9 cellular contexts compared by ENCODE assay signal in genomic region chr20:25584905-25585704, GRCh38. TPM values are rescaled to one million over a fixed set of nuclear protein-coding genes. Genes with fewer than 3 reads are reported as not detected.
DNase-seq lines count a peak whose midpoint lies in the region; ATAC-seq, FAIRE-seq and TF ChIP-seq lines count a peak whose summit lies in the region.
"Had no signal": no experiment of that assay in that cellular context is flagged by ENCODE, and none has a peak within 500 bp of the region (broad histone marks: within the 10 kb centered on the region; RNA-seq: fewer than 3 reads in every experiment).

Gene NINL (minus strand): TSS chr20:25585531. CDS start chr20:25526587, 58,944 bp downstream.

- H3K27ac Mint-ChIP-seq in central memory CD8-positive, alpha-beta T cell (ENCODE audit: low read depth), result no peak within 1 kb of the TSS

- no peaks in the 10 kb centered on the region for H3K9me3 ChIP-seq in WERI-Rb-1 (ENCODE audit: severe bottlenecking)
- H3K9me3 ChIP-seq in kidney (ENCODE audit: control insufficient read depth in 1 of 2, low read length in 2 of 2), result no peaks in the 10 kb centered on the region
- H3K9me3 ChIP-seq: neutrophil had no signal

- H3K27me3 ChIP-seq in WERI-Rb-1 (ENCODE audit: insufficient read depth, low read depth, severe bottlenecking), result no peaks in the 10 kb centered on the region

- H3K4me3 Mint-ChIP-seq in central memory CD8-positive, alpha-beta T cell, result peak within 1 kb of the TSS; percentile 67

- H3K4me1 ChIP-seq in kidney (ENCODE audit: control insufficient read depth in 1 of 2, insufficient read depth in 1 of 2, low read depth in 1 of 2, low read length in 2 of 2), result peaks cover 0 to 9% of the 10 kb centered on the region in 2 donors

- H3K4me3 ChIP-seq in WERI-Rb-1 (ENCODE audit: low read depth, low read length) (peak within 1 kb of the TSS; percentile 50), kidney (ENCODE audit: low read length in 2 of 2) (peak within 1 kb of the TSS; percentile 85 to 92)

- peaks cover 3% of the 10 kb centered on the region for H3K36me3 Mint-ChIP-seq in central memory CD8-positive, alpha-beta T cell (ENCODE audit: insufficient read depth)

- H3K36me3 ChIP-seq in WERI-Rb-1 (peaks cover 19% of the 10 kb centered on the region), kidney (ENCODE audit: control insufficient read depth in 1 of 2, insufficient read depth in 2 of 2, low read length in 2 of 2) (no peaks in the 10 kb centered on the region)
- H3K36me3 ChIP-seq: neutrophil had no signal

- TF ChIP-seq CTCF in WERI-Rb-1 (IDR thresholded peaks at IDR 0.05; ENCODE audit: low read depth, low read length), result no peak
- no peak for TF ChIP-seq CTCF in kidney (IDR thresholded peaks at IDR 0.05; ENCODE audit: borderline replicate concordance, extremely low read depth, insufficient read depth)

- peaks cover 45% of the 10 kb centered on the region for H3K27me3 Mint-ChIP-seq in central memory CD8-positive, alpha-beta T cell

- no peak for FAIRE-seq in kidney (lab: Jason Lieb, UNC)

- H3K4me1 Mint-ChIP-seq in central memory CD8-positive, alpha-beta T cell, result peaks cover 5% of the 10 kb centered on the region

- DNase-seq in NOMO-1 treated with DMSO at 0.1 percent for 48 hours (lab: John Stamatoyannopoulos, UW; ENCODE audit: unreplicated experiment) (peak; percentile 7), NOMO-1 treated with dmso at 0.1 percent for 144 hours (lab: John Stamatoyannopoulos, UW; ENCODE audit: unreplicated experiment) (no peak), WERI-Rb-1 (peak; percentile 88), kidney (peak; percentile 85), GM19238 (ENCODE audit: insufficient read length, low spot score) (no peak)
- DNase-seq in central memory CD8-positive, alpha-beta T cell (ENCODE audit: low spot score in 2 of 2), result no peak
- DNase-seq in stimulated activated CD4-positive, alpha-beta T cell treated with anti-CD3 and anti-CD28 coated beads, Interleukin-12 subunit alpha, Interleukin-12 subunit beta, amount 100 ng/mL, for 48 hours (ENCODE audit: low read depth in 2 of 3, low spot score in 1 of 3), result peak; percentile 7 to 39 (median 9)

- peak within 1 kb of the TSS; percentile 50 to 98 for H3K9ac ChIP-seq in kidney (ENCODE audit: low read length in 2 of 2)

- no peak for TF ChIP-seq EP300 in Ishikawa (IDR thresholded peaks at IDR 0.05; ENCODE audit: borderline replicate concordance)

- H3K27ac ChIP-seq in WERI-Rb-1, result peak within 1 kb of the TSS; percentile 91
- peak within 1 kb of the TSS; percentile 57 to 87 for H3K27ac ChIP-seq in kidney (ENCODE audit: low read depth in 2 of 2, low read length in 2 of 2)
- H3K27ac ChIP-seq: neutrophil had no signal

- peak; percentile 74 for ATAC-seq in central memory CD8-positive, alpha-beta T cell (replicated peaks; ENCODE audit: extremely low read depth, poor library complexity, severe bottlenecking)

- intact Hi-C loops in kidney (cut with DNase I), result no loop called here

- no peak for TF ChIP-seq RAD21 in Ishikawa (IDR thresholded peaks at IDR 0.05; ENCODE audit: low read depth)

- H3K9me3 Mint-ChIP-seq in central memory CD8-positive, alpha-beta T cell, result no peaks in the 10 kb centered on the region

TF ChIP-seq in Ishikawa, 13 proteins besides CTCF, POLR2A, EP300 and RAD21:
- TF ChIP-seq YY1 (IDR thresholded peaks at IDR 0.05; ENCODE audit: low read depth), result no peak
- TF ChIP-seq ZBTB7A (IDR thresholded peaks at IDR 0.05; ENCODE audit: low read depth), result no peak
- TF ChIP-seq USF1 (IDR thresholded peaks at IDR 0.05), result no peak
- 0 out of 2 replicates have a peak, but pooled peaks have one; percentile 14 for TF ChIP-seq TCF12 (IDR thresholded peaks at IDR 0.05; ENCODE audit: low read depth)
- TF ChIP-seq CREB1 (IDR thresholded peaks at IDR 0.05; ENCODE audit: low read depth), result no peak
- no peak for TF ChIP-seq FOXM1 (IDR thresholded peaks at IDR 0.05; ENCODE audit: borderline replicate concordance, low read depth)
- TF ChIP-seq TAF1 (IDR thresholded peaks at IDR 0.05; ENCODE audit: low read depth), result peak; percentile 37; the same call in 1 of the 2 replicates
- no peak for TF ChIP-seq NFIC (IDR thresholded peaks at IDR 0.05)
- no peak for TF ChIP-seq CEBPB (IDR thresholded peaks at IDR 0.05)
- no peak; the same call in 1 of the 2 replicates for TF ChIP-seq TEAD4 (IDR thresholded peaks at IDR 0.05)
- no peak for TF ChIP-seq REST (IDR thresholded peaks at IDR 0.05; ENCODE audit: low read depth)
- TF ChIP-seq EGR1 (IDR thresholded peaks at IDR 0.05), result peak; percentile 67
- peak; percentile 52 for TF ChIP-seq MAX (IDR thresholded peaks at IDR 0.05)

RNA-seq across cellular contexts. Expression of gene NINL, which starts in this region (rescaled TPM):
- 25.2 TPM for total RNA-seq in kidney
- 23.4 TPM for polyA plus RNA-seq in kidney (ENCODE audit: insufficient read depth, low read depth, low replicate concordance)

Comparison
In these comparisons a context has a peak if more than half of its experiments do, and no peak if none do; other contexts are left out.
1. DNase-seq: peak in NOMO-1 treated with DMSO at 0.1 percent for 48 hours (single experiment), WERI-Rb-1 (single experiment), kidney (single experiment) and stimulated activated CD4-positive, alpha-beta T cell treated with anti-CD3 and anti-CD28 coated beads, Interleukin-12 subunit alpha, Interleukin-12 subunit beta, amount 100 ng/mL, for 48 hours (3 of 3); none in NOMO-1 treated with dmso at 0.1 percent for 144 hours (single experiment), central memory CD8-positive, alpha-beta T cell (0 of 2) and GM19238 (single experiment).